8 cellular contexts compared by ENCODE assay signal in the genomic region with DNA sequence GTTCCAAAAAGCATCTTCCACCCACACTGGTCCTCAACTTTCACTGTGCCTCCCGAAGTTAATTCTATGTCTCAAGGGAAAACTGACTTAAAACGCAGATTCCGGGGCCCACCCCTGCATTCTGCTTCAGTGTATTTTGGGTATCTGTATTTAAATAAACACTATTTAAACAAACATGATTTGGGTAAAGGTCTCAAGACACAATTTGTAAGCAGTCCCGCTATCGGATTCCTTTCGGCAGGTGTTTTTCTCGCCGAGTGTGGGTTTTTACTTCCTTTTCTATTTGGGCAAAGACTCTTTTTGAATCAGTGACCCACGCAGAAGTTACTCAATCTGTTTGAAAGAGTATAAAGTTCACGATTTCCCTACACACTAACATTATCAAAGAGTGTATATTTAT. TPM values are rescaled to one million over a fixed set of nuclear protein-coding genes. Genes with fewer than 3 reads are reported as not detected.
DNase-seq lines count a peak whose midpoint lies in the region; ATAC-seq and TF ChIP-seq lines count a peak whose summit lies in the region.

No MANE protein-coding gene starts in this region.

- intact Hi-C loops in left cardiac atrium (cut with DNase I) = loop anchor here in 1 of 2 donors (5.0 kb wide), 1 partner anchor 40 kb away; no protein-coding TSS in a partner anchor
- intact Hi-C loops in right lobe of liver (cut with DNase I) = no loop called here
- intact Hi-C loops in upper lobe of right lung (cut with DNase I) = no loop called here

- H3K36me3 ChIP-seq in cardiac muscle cell (no peaks in the 10 kb centered on the region), right lobe of liver (peaks cover 0 to 10% (median 2%) of the 10 kb centered on the region in 4 donors), upper lobe of right lung (peaks cover 5% of the 10 kb centered on the region)

- no peaks in the 10 kb centered on the region for H3K27me3 ChIP-seq in cardiac muscle cell
- H3K27me3 ChIP-seq in right lobe of liver = no peaks in the 10 kb centered on the region
- no peaks in the 10 kb centered on the region for H3K27me3 ChIP-seq in upper lobe of right lung

- no peaks in the 10 kb centered on the region for H3K9me3 Mint-ChIP-seq in activated naive CD8-positive, alpha-beta T cell (ENCODE audit: low read depth)

- H3K27me3 Mint-ChIP-seq in activated naive CD8-positive, alpha-beta T cell = no peaks in the 10 kb centered on the region

- peak overlapping the region; percentile 94 for H3K4me3 Mint-ChIP-seq in activated naive CD8-positive, alpha-beta T cell

- TF ChIP-seq CTCF in cardiac muscle cell (IDR thresholded peaks at IDR 0.05; ENCODE audit: low read depth, low read length) (no peak), right lobe of liver (IDR thresholded peaks at IDR 0.05) (no peak), upper lobe of right lung (IDR thresholded peaks at IDR 0.05) (no peak)

- peaks cover 5% of the 10 kb centered on the region for H3K36me3 Mint-ChIP-seq in activated naive CD8-positive, alpha-beta T cell

- WGBS in right lobe of liver (ENCODE audit: insufficient coverage, low coverage, low lambda C conversion rate, missing lambda C conversion rate) = 11% methylated on average over 10 of the region's 10 CpGs

- no peak for ATAC-seq in left cardiac atrium
- peak in 2 of 4 donors; percentile 2 for ATAC-seq in right lobe of liver
- no peak for ATAC-seq in upper lobe of right lung

- peaks cover 32% of the 10 kb centered on the region for H3K4me1 ChIP-seq in cardiac muscle cell (ENCODE audit: low read depth)
- peaks cover 0 to 22% (median 8%) of the 10 kb centered on the region in 4 donors for H3K4me1 ChIP-seq in right lobe of liver
- H3K4me1 ChIP-seq in upper lobe of right lung = peaks cover 24% of the 10 kb centered on the region

- H3K9me3 ChIP-seq in cardiac muscle cell (ENCODE audit: low read depth) = no peaks in the 10 kb centered on the region
- no peaks in the 10 kb centered on the region for H3K9me3 ChIP-seq in right lobe of liver
- no peaks in the 10 kb centered on the region for H3K9me3 ChIP-seq in upper lobe of right lung

- H3K4me3 ChIP-seq in cardiac muscle cell (peak overlapping the region; percentile 88), right lobe of liver (peak overlapping the region; percentile 91 to 96 (median 95)), upper lobe of right lung (peak overlapping the region; percentile 80)

- DNase-seq in cardiac muscle cell (ENCODE audit: low read depth in 1 of 2, low spot score in 1 of 2) (no peak), left cardiac atrium (no peak), right lobe of liver (no peak), upper lobe of right lung (no peak), DMS 273 (lab: John Stamatoyannopoulos, UW; ENCODE audit: unreplicated experiment) (no peak), NCI-H2107 (lab: John Stamatoyannopoulos, UW) (no peak), HUDEP-2 (lab: John Stamatoyannopoulos, UW; ENCODE audit: unreplicated experiment in 76 of 76) (no peak)

- peak; percentile 19 for TF ChIP-seq POLR2A in right lobe of liver (IDR thresholded peaks at IDR 0.05)

- H3K27ac Mint-ChIP-seq in activated naive CD8-positive, alpha-beta T cell = peak overlapping the region; percentile 96

- no peak overlapping the region for H3K27ac ChIP-seq in cardiac muscle cell
- H3K27ac ChIP-seq in right lobe of liver = peak overlapping the region in 2 of 3 donors; percentile 84 to 87
- peak overlapping the region; percentile 94 for H3K27ac ChIP-seq in upper lobe of right lung

- H3K4me1 Mint-ChIP-seq in activated naive CD8-positive, alpha-beta T cell (ENCODE audit: low read depth) = peaks cover 51% of the 10 kb centered on the region

RNA-seq across cellular contexts. Expression of a gene that starts 1.2 kb away (rescaled TPM):
- total RNA-seq in cardiac muscle cell = 150 and 323 TPM in 2 replicates
- polyA plus RNA-seq in cardiac muscle cell = 148 and 367 TPM in 2 replicates
- 10 to 100 TPM; 56.2 to 95.3 TPM for total RNA-seq in left cardiac atrium
- 100 to 1,000 TPM; 218 to 368 (median 272) TPM for total RNA-seq in right lobe of liver
- 117 TPM for total RNA-seq in upper lobe of right lung
